In the genomic region with DNA sequence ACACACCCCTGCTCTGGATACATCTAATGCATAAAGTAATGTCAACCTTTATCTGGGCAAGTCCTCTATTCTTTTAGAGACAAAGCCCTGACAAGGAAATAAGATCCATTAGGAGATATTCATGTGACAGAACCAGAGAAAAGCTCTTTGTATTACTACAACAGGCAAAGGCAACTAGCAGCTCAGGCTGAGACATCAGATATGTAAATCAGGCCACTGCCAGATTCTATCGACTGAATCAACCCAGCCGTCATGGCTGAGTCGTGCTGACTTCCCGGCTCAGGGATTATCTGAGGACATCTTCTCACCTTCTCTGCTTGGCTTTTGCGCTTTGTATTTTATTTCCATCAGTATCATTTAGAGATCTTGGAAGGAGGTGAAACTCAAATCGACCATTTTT, we compare ENCODE assay signal across 2 cellular contexts.
TF ChIP-seq lines count a peak whose summit lies in the region.

No MANE protein-coding gene starts in this region.

TF ChIP-seq in IMR-90, 13 proteins besides CTCF, POLR2A, EP300 and RAD21:
- TF ChIP-seq, protein P1, sequence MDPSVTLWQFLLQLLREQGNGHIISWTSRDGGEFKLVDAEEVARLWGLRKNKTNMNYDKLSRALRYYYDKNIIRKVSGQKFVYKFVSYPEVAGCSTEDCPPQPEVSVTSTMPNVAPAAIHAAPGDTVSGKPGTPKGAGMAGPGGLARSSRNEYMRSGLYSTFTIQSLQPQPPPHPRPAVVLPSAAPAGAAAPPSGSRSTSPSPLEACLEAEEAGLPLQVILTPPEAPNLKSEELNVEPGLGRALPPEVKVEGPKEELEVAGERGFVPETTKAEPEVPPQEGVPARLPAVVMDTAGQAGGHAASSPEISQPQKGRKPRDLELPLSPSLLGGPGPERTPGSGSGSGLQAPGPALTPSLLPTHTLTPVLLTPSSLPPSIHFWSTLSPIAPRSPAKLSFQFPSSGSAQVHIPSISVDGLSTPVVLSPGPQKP (IDR thresholded peaks at IDR 0.05; ENCODE audit: borderline replicate concordance, low read depth, low read length) = no peak
- TF ChIP-seq CEBPB (IDR thresholded peaks at IDR 0.05; ENCODE audit: low read depth, low read length) = no peak
- no peak for TF ChIP-seq RCOR1 (IDR thresholded peaks at IDR 0.05; ENCODE audit: insufficient replicate concordance, low read length)

TF ChIP-seq in H1, 55 proteins besides CTCF, POLR2A, EP300 and RAD21:
- TF ChIP-seq SP4 (IDR thresholded peaks at IDR 0.05; ENCODE audit: low read length) (no peak), BRCA1 (IDR thresholded peaks at IDR 0.05; ENCODE audit: low read depth, low read length) (no peak), YY1 (IDR thresholded peaks at IDR 0.05; ENCODE audit: low read depth, low read length) (peak; percentile 48; the same call in 1 of the 2 replicates), TBP (IDR thresholded peaks at IDR 0.05; ENCODE audit: low read depth, low read length) (no peak)
TF ChIP-seq in H1: peak in this region for 1.
